Comparison of ENCODE assay signal across 13 cellular contexts in genomic region chr22:19495562-19496323, GRCh38. TPM values are rescaled to one million over a fixed set of nuclear protein-coding genes. Genes with fewer than 3 reads are reported as not detected.
DNase-seq lines count a peak whose midpoint lies in the region; ATAC-seq and TF ChIP-seq lines count a peak whose summit lies in the region.
"Had no signal": no experiment of that assay in that cellular context is flagged by ENCODE, and none has a peak within 500 bp of the region (broad histone marks: within the 10 kb centered on the region; RNA-seq: fewer than 3 reads in every experiment).

No MANE protein-coding gene starts in this region.

- H3K27ac ChIP-seq in colonic mucosa = no peak overlapping the region
- H3K27ac ChIP-seq: SJSA1, stomach had no signal

- H3K9ac ChIP-seq in colonic mucosa (ENCODE audit: low read depth in 2 of 2, low read length in 2 of 2) = no peak overlapping the region

- ATAC-seq in activated T-helper 17 cell treated with anti-CD3 and anti-CD28 coated beads, Interleukin-2, amount 50 U/mL, for 72 hours (replicated peaks) = no peak
- ATAC-seq in left lobe of liver (peak; percentile 89), HG03196 (IDR thresholded peaks at IDR 0.05; ENCODE audit: unreplicated experiment) (no peak), HG03039 (IDR thresholded peaks at IDR 0.05; ENCODE audit: unreplicated experiment) (no peak)
- ATAC-seq: activated CD8-positive, alpha-beta memory T cell treated with anti-CD3 and anti-CD28 coated beads, Interleukin-2, amount 10 ng/mL, durations not matched to agents 7 days and 5 days had no signal

- H3K4me1 ChIP-seq in colonic mucosa = no peaks in the 10 kb centered on the region
- H3K4me1 ChIP-seq: SJSA1, stomach had no signal

- H3K4me1 Mint-ChIP-seq in activated T-helper 17 cell treated with anti-CD3 and anti-CD28 coated beads, Interleukin-2, amount 50 U/mL, for 72 hours = peaks cover 12% of the 10 kb centered on the region

- no peaks in the 10 kb centered on the region for H3K9me3 Mint-ChIP-seq in activated T-helper 17 cell treated with anti-CD3 and anti-CD28 coated beads, Interleukin-2, amount 50 U/mL, for 72 hours
- H3K9me3 Mint-ChIP-seq: dendritic cell treated with granulocyte-macrophage colony-stimulating factor and Interleukin-4, amounts not matched to agents 40 ng/mL and 50 ng/mL, for 4 days had no signal

- intact Hi-C loops in colonic mucosa (cut with DNase I) = no loop called here

- H3K9me3 ChIP-seq in colonic mucosa = no peaks in the 10 kb centered on the region
- H3K9me3 ChIP-seq: SJSA1, stomach had no signal

- H3K36me3 Mint-ChIP-seq in activated T-helper 17 cell treated with anti-CD3 and anti-CD28 coated beads, Interleukin-2, amount 50 U/mL, for 72 hours (ENCODE audit: low read depth) = peaks cover 72% of the 10 kb centered on the region

- H3K27me3 Mint-ChIP-seq in activated T-helper 17 cell treated with anti-CD3 and anti-CD28 coated beads, Interleukin-2, amount 50 U/mL, for 72 hours = no peaks in the 10 kb centered on the region
- H3K27me3 Mint-ChIP-seq: activated CD8-positive, alpha-beta memory T cell treated with anti-CD3 and anti-CD28 coated beads, Interleukin-2, amount 10 ng/mL, durations not matched to agents 7 days and 5 days; dendritic cell treated with granulocyte-macrophage colony-stimulating factor and Interleukin-4, amounts not matched to agents 40 ng/mL and 50 ng/mL, for 4 days had no signal

- H3K4me3 ChIP-seq in GM06990 (replicated peaks; ENCODE audit: low read depth, low read length) = no peak overlapping the region
- H3K4me3 ChIP-seq in colonic mucosa = no peak overlapping the region
- H3K4me3 ChIP-seq: SJSA1, smooth muscle cell, stomach had no signal

- peaks cover 18% of the 10 kb centered on the region for H3K36me3 ChIP-seq in GM06990 (ENCODE audit: control insufficient read depth, insufficient read depth, low read length)
- H3K36me3 ChIP-seq in colonic mucosa = no peaks in the 10 kb centered on the region
- H3K36me3 ChIP-seq: stomach had no signal

- H3K27me3 ChIP-seq in GM06990 (replicated peaks; ENCODE audit: control insufficient read depth, insufficient read depth, low read length) = no peaks in the 10 kb centered on the region
- H3K27me3 ChIP-seq in colonic mucosa = no peaks in the 10 kb centered on the region
- H3K27me3 ChIP-seq: SJSA1, stomach had no signal

- H3K27ac Mint-ChIP-seq in activated T-helper 17 cell treated with anti-CD3 and anti-CD28 coated beads, Interleukin-2, amount 50 U/mL, for 72 hours = peak overlapping the region; percentile 72
- H3K27ac Mint-ChIP-seq: activated CD8-positive, alpha-beta memory T cell treated with anti-CD3 and anti-CD28 coated beads, Interleukin-2, amount 10 ng/mL, durations not matched to agents 7 days and 5 days; dendritic cell treated with granulocyte-macrophage colony-stimulating factor and Interleukin-4, amounts not matched to agents 40 ng/mL and 50 ng/mL, for 4 days had no signal

- DNase-seq in AG09319 (ENCODE audit: extremely low read depth, low read depth) (no peak), GM06990 (ENCODE audit: extremely low read depth, insufficient read length) (no peak), left lobe of liver (ENCODE audit: low spot score) (no peak), colonic mucosa (no peak), cerebellum (ENCODE audit: low spot score) (no peak)
- DNase-seq: activated CD8-positive, alpha-beta memory T cell treated with anti-CD3 and anti-CD28 coated beads, Interleukin-2, amount 10 ng/mL, durations not matched to agents 7 days and 5 days; stomach had no signal

- no peak overlapping the region for H3K4me3 Mint-ChIP-seq in activated T-helper 17 cell treated with anti-CD3 and anti-CD28 coated beads, Interleukin-2, amount 50 U/mL, for 72 hours
- H3K4me3 Mint-ChIP-seq: activated CD8-positive, alpha-beta memory T cell treated with anti-CD3 and anti-CD28 coated beads, Interleukin-2, amount 10 ng/mL, durations not matched to agents 7 days and 5 days; dendritic cell treated with granulocyte-macrophage colony-stimulating factor and Interleukin-4, amounts not matched to agents 40 ng/mL and 50 ng/mL, for 4 days had no signal

- peak; percentile 9 for TF ChIP-seq CTCF in AG09319 (IDR thresholded peaks at IDR 0.05; ENCODE audit: low read depth, low read length)
- peak; percentile 7 for TF ChIP-seq CTCF in GM06990 (IDR thresholded peaks at IDR 0.05; ENCODE audit: insufficient read depth, low read length, poor library complexity, severe bottlenecking)
- no peak for TF ChIP-seq CTCF in colonic mucosa (IDR thresholded peaks at IDR 0.05)

RNA-seq across cellular contexts. Expression of gene CDC45, which starts 16.0 kb away (rescaled TPM):
- 10 to 100 TPM; 64.2 to 99.9 TPM for total RNA-seq in activated T-helper 17 cell treated with anti-CD3 and anti-CD28 coated beads, Interleukin-2, amount 50 U/mL, for 72 hours
- total RNA-seq in left lobe of liver (0.65 TPM), colonic mucosa (10 to 100 TPM in 1 of 2 donors, 1 to 10 TPM in 1; 5.1 to 35.9 TPM), cerebellum (7.4 TPM)

RNA-seq across cellular contexts. Expression of gene UFD1, which starts 16.8 kb away (rescaled TPM):
- 10 to 100 TPM; 56.0 to 93.5 TPM for total RNA-seq in activated T-helper 17 cell treated with anti-CD3 and anti-CD28 coated beads, Interleukin-2, amount 50 U/mL, for 72 hours
- total RNA-seq in left lobe of liver (28.4 TPM), colonic mucosa (10 to 100 TPM; 45.7 to 73.6 TPM), cerebellum (16.3 TPM)

RNA-seq across cellular contexts. Expression of gene CLDN5, which starts 28.5 kb away (rescaled TPM):
- under 1 TPM in 1 of 2 donors, not detected in 1; 0.13 TPM for total RNA-seq in activated T-helper 17 cell treated with anti-CD3 and anti-CD28 coated beads, Interleukin-2, amount 50 U/mL, for 72 hours
- total RNA-seq in left lobe of liver (10.4 TPM), colonic mucosa (10 to 100 TPM; 10.4 to 31.0 TPM), cerebellum (52.7 TPM)
- total RNA-seq: activated CD8-positive, alpha-beta memory T cell treated with anti-CD3 and anti-CD28 coated beads, Interleukin-2, amount 10 ng/mL, durations not matched to agents 7 days and 5 days; SJSA1; smooth muscle cell had no signal

RNA-seq across cellular contexts. Expression of gene C22orf39, which starts 48.2 kb away (rescaled TPM):
- total RNA-seq in activated T-helper 17 cell treated with anti-CD3 and anti-CD28 coated beads, Interleukin-2, amount 50 U/mL, for 72 hours = 10 to 100 TPM; 18.6 to 21.7 TPM
- 12.0 TPM for total RNA-seq in left lobe of liver
- total RNA-seq in colonic mucosa = 10 to 100 TPM; 21.6 to 21.8 TPM
- total RNA-seq in cerebellum = 42.0 TPM

Comparison
In these comparisons a context has a peak if more than half of its experiments do, and no peak if none do; other contexts are left out.
1. RNA of gene CLDN5, which starts 28.5 kb away (total RNA-seq): 52.7 TPM in cerebellum (single experiment), 10.4 to 31.0 TPM in colonic mucosa and 10.4 TPM in left lobe of liver (single experiment); 0.13 TPM in activated T-helper 17 cell treated with anti-CD3 and anti-CD28 coated beads, Interleukin-2, amount 50 U/mL, for 72 hours; every median in the first group is over 10 times any median in the second.